ENCODE assay signal across 11 cellular contexts in the genomic region with DNA sequence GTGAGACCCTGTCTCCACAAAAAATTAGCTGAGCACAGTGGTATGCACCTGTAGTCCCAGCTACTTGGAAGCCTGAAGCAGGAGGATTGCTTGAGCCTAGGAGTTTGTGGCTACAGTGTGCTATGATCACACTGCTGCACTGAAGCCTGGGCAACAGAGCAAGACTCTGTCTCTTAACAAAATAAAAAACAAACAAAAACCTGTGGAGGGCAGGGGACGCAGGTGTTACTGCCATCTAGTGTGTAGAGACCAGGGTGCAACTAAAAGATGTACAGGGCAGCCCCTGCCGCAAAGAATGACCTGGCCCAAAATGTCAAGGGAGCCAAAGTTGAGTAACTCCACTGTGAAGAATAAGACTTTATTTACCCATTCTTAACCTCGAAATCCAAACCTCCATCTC. TPM values are rescaled to one million over a fixed set of nuclear protein-coding genes. Genes with fewer than 3 reads are reported as not detected.
DNase-seq lines count a peak whose midpoint lies in the region; ATAC-seq and TF ChIP-seq lines count a peak whose summit lies in the region.
"Had no signal": no experiment of that assay in that cellular context is flagged by ENCODE, and none has a peak within 500 bp of the region (broad histone marks: within the 10 kb centered on the region; RNA-seq: fewer than 3 reads in every experiment).

No MANE protein-coding gene starts in this region.

- H3K27ac ChIP-seq in VCaP, result no peak overlapping the region

- no peak for ATAC-seq in GM18868 (IDR thresholded peaks at IDR 0.05; ENCODE audit: unreplicated experiment)

- TF ChIP-seq CTCF in VCaP (conservative IDR thresholded peaks at IDR 0.05) (peak; percentile 56; the same call in 1 of the 2 replicates), kidney epithelial cell (IDR thresholded peaks at IDR 0.05; ENCODE audit: insufficient read depth, low read length, poor library complexity, severe bottlenecking) (peak; percentile 44)

- DNase-seq in ELR (ENCODE audit: low read depth), result peak; percentile 27
- peak; percentile 3 for DNase-seq in HT-29 (ENCODE audit: low spot score)
- no peak for DNase-seq in kidney epithelial cell (ENCODE audit: low read depth)
- DNase-seq in NCI-H2171 (lab: John Stamatoyannopoulos, UW), result no peak
- no peak for DNase-seq in MG63
- no peak for DNase-seq in stimulated activated CD4-positive, alpha-beta T cell treated with anti-CD3 and anti-CD28 coated beads, Interleukin-4, amount 100 ng/mL, for 4 hours
- DNase-seq: activated CD4-positive, alpha-beta memory T cell treated with anti-CD3 and anti-CD28 coated beads, Interleukin-2, amount 10 ng/mL, durations not matched to agents 7 days and 5 days; DMS79; NCI-H1105 had no signal

- H3K36me3 ChIP-seq in kidney epithelial cell (ENCODE audit: control insufficient read depth, insufficient read depth, low read length) (no peaks in the 10 kb centered on the region), MG63 (no peaks in the 10 kb centered on the region)

- no peak overlapping the region for H3K4me3 ChIP-seq in kidney epithelial cell (ENCODE audit: low read depth, low read length)
- no peak overlapping the region for H3K4me3 ChIP-seq in MG63

- H3K27me3 ChIP-seq in kidney epithelial cell (ENCODE audit: control insufficient read depth, insufficient read depth, low read length) (no peaks in the 10 kb centered on the region), MG63 (no peaks in the 10 kb centered on the region)

- no peaks in the 10 kb centered on the region for H3K9me3 ChIP-seq in MG63

RNA-seq across cellular contexts. Expression of gene ASPN, which starts 27.1 kb away (rescaled TPM):
- total RNA-seq in HT-29 (2014; rRNA removed; shearing (Covaris generic)), result not detected in 2 replicates
- total RNA-seq in kidney epithelial cell, result not detected in 2 replicates
- total RNA-seq in MG63 (2014; rRNA removed; shearing (Covaris generic); ENCODE audit: low replicate concordance), result not detected in 2 replicates
- total RNA-seq: activated CD4-positive, alpha-beta memory T cell treated with anti-CD3 and anti-CD28 coated beads, Interleukin-2, amount 10 ng/mL, durations not matched to agents 7 days and 5 days had no signal

RNA-seq across cellular contexts. Expression of gene OMD, which starts 30.9 kb away (rescaled TPM):
- not detected in 2 replicates for total RNA-seq in HT-29 (2014; rRNA removed; shearing (Covaris generic))
- not detected in 2 replicates for total RNA-seq in kidney epithelial cell
- not detected in 2 replicates for total RNA-seq in MG63 (2014; rRNA removed; shearing (Covaris generic); ENCODE audit: low replicate concordance)
- total RNA-seq: activated CD4-positive, alpha-beta memory T cell treated with anti-CD3 and anti-CD28 coated beads, Interleukin-2, amount 10 ng/mL, durations not matched to agents 7 days and 5 days had no signal

RNA-seq across cellular contexts. Expression of gene OGN, which starts 50.8 kb away (rescaled TPM):
- not detected in 2 replicates for total RNA-seq in HT-29 (2014; rRNA removed; shearing (Covaris generic))
- not detected in 2 replicates for total RNA-seq in kidney epithelial cell
- total RNA-seq in MG63 (2014; rRNA removed; shearing (Covaris generic); ENCODE audit: low replicate concordance), result 0.33 TPM in 1 of 2 replicates, not detected in the other
- total RNA-seq: activated CD4-positive, alpha-beta memory T cell treated with anti-CD3 and anti-CD28 coated beads, Interleukin-2, amount 10 ng/mL, durations not matched to agents 7 days and 5 days had no signal

Comparison
In these comparisons a context has a peak if more than half of its experiments do, and no peak if none do; other contexts are left out.
1. DNase-seq: peak in ELR (single experiment) and HT-29 (single experiment); none in kidney epithelial cell (single experiment), NCI-H2171 (single experiment), MG63 (single experiment) and stimulated activated CD4-positive, alpha-beta T cell treated with anti-CD3 and anti-CD28 coated beads, Interleukin-4, amount 100 ng/mL, for 4 hours (0 of 2).